In genomic region chr17:2059837-2060658, GRCh38 we compare ENCODE assay signal across 7 cellular contexts. TPM values are rescaled to one million over a fixed set of nuclear protein-coding genes. Genes with fewer than 3 reads are reported as not detected.
DNase-seq lines count a peak whose midpoint lies in the region; ATAC-seq and TF ChIP-seq lines count a peak whose summit lies in the region.

No MANE protein-coding gene starts in this region.

- TF ChIP-seq POLR2A in GM19193 (IDR thresholded peaks at IDR 0.05; ENCODE audit: extremely low read depth, insufficient read depth, insufficient read length) = peak; percentile 23
- no peak for TF ChIP-seq POLR2A in spleen (IDR thresholded peaks at IDR 0.05)

- no peaks in the 10 kb centered on the region for H3K9me3 Mint-ChIP-seq in activated T-helper 1 cell treated with anti-CD3 and anti-CD28 coated beads, Interleukin-12 subunit alpha, Interleukin-12 subunit beta, Interleukin-2, Interleukin-4 antibody, amounts not matched to agents 30 ng/mL and 10 ng/mL and 1 ng/mL, durations not matched to agents 14 hours and 24 hours and 36 hours

- no peaks in the 10 kb centered on the region for H3K9me3 ChIP-seq in right atrium auricular region
- no peaks in the 10 kb centered on the region for H3K9me3 ChIP-seq in spleen

- no peak overlapping the region for H4K5ac ChIP-seq in mesendoderm (ENCODE audit: low read length)

- ATAC-seq in HG02973 (IDR thresholded peaks at IDR 0.05; ENCODE audit: unreplicated experiment) = no peak

- H3K56ac ChIP-seq in mesendoderm (ENCODE audit: low read length) = no peak overlapping the region

- H3K27me3 ChIP-seq in right atrium auricular region = peaks cover 0 to 12% of the 10 kb centered on the region in 2 donors
- H3K27me3 ChIP-seq in spleen (replicated peaks in 1 of 7) = peaks cover 0 to 43% (median 16%) of the 10 kb centered on the region in 7 donors
- H3K27me3 ChIP-seq in mesendoderm (ENCODE audit: insufficient read depth, low read length, poor library complexity) = peaks cover 24% of the 10 kb centered on the region

- peaks cover 24% of the 10 kb centered on the region for H3K36me3 ChIP-seq in right atrium auricular region
- H3K36me3 ChIP-seq in spleen = peaks cover 0 to 79% (median 15%) of the 10 kb centered on the region in 6 donors
- H3K36me3 ChIP-seq in mesendoderm (ENCODE audit: control insufficient read depth, insufficient read depth, low read length) = no peaks in the 10 kb centered on the region

- H3K36me3 Mint-ChIP-seq in activated T-helper 1 cell treated with anti-CD3 and anti-CD28 coated beads, Interleukin-12 subunit alpha, Interleukin-12 subunit beta, Interleukin-2, Interleukin-4 antibody, amounts not matched to agents 30 ng/mL and 10 ng/mL and 1 ng/mL, durations not matched to agents 14 hours and 24 hours and 36 hours (ENCODE audit: low read depth) = peaks cover 43% of the 10 kb centered on the region

- H3K4me2 ChIP-seq in mesendoderm (ENCODE audit: low read length) = no peak overlapping the region

- H3K27ac ChIP-seq in right atrium auricular region (peak overlapping the region; percentile 75 to 85), spleen (peak overlapping the region; percentile 19 to 89 (median 86)), mesendoderm (ENCODE audit: low read depth, low read length) (no peak overlapping the region)

- H3K4me1 ChIP-seq in right atrium auricular region = peaks cover 0 to 93% of the 10 kb centered on the region in 2 donors
- peaks cover 39 to 99% (median 79%) of the 10 kb centered on the region in 6 donors for H3K4me1 ChIP-seq in spleen
- H3K4me1 ChIP-seq in mesendoderm (ENCODE audit: control insufficient read depth, low read depth, low read length) = peaks cover 8% of the 10 kb centered on the region

- H3K4me3 ChIP-seq in right atrium auricular region (peak overlapping the region in 1 of 2 donors; percentile 67), spleen (peak overlapping the region in 2 of 8 donors; percentile 40 to 78), mesendoderm (ENCODE audit: low read length) (no peak overlapping the region)

- no peak overlapping the region for H3K9ac ChIP-seq in mesendoderm (ENCODE audit: low read length)

- H3K4me3 Mint-ChIP-seq in activated T-helper 1 cell treated with anti-CD3 and anti-CD28 coated beads, Interleukin-12 subunit alpha, Interleukin-12 subunit beta, Interleukin-2, Interleukin-4 antibody, amounts not matched to agents 30 ng/mL and 10 ng/mL and 1 ng/mL, durations not matched to agents 14 hours and 24 hours and 36 hours = peak overlapping the region; percentile 81

- peak overlapping the region; percentile 72 for H3K27ac Mint-ChIP-seq in activated T-helper 1 cell treated with anti-CD3 and anti-CD28 coated beads, Interleukin-12 subunit alpha, Interleukin-12 subunit beta, Interleukin-2, Interleukin-4 antibody, amounts not matched to agents 30 ng/mL and 10 ng/mL and 1 ng/mL, durations not matched to agents 14 hours and 24 hours and 36 hours

- intact Hi-C loops in activated T-helper 1 cell treated with anti-CD3 and anti-CD28 coated beads, Interleukin-12 subunit alpha, Interleukin-12 subunit beta, Interleukin-2, Interleukin-4 antibody, amounts not matched to agents 30 ng/mL and 10 ng/mL and 1 ng/mL, durations not matched to agents 14 hours and 24 hours and 36 hours (cut with micrococcal nuclease) = no loop called here
- intact Hi-C loops in spleen (cut with DNase I; ENCODE audit: low total_unique reads) = loop anchor here (10.0 kb wide), 1 partner anchor 225 kb away; no protein-coding TSS in a partner anchor

- DNase-seq in activated T-helper 1 cell treated with anti-CD3 and anti-CD28 coated beads, Interleukin-12 subunit alpha, Interleukin-12 subunit beta, Interleukin-2, Interleukin-4 antibody, amounts not matched to agents 30 ng/mL and 10 ng/mL and 1 ng/mL, durations not matched to agents 14 hours and 24 hours and 36 hours (ENCODE audit: low spot score) = no peak
- no peak for DNase-seq in right atrium auricular region (ENCODE audit: low spot score)
- DNase-seq in spleen = no peak
- DNase-seq in OCI-M2 (lab: John Stamatoyannopoulos, UW; ENCODE audit: unreplicated experiment) = no peak
- no peak for DNase-seq in mesendoderm

- no peaks in the 10 kb centered on the region for H3K79me1 ChIP-seq in mesendoderm (ENCODE audit: low read length)

- no peak overlapping the region for H3K18ac ChIP-seq in mesendoderm (ENCODE audit: low read length)

- H2BK5ac ChIP-seq in mesendoderm (ENCODE audit: low read length) = no peak overlapping the region

- no peak overlapping the region for H2AK5ac ChIP-seq in mesendoderm (ENCODE audit: low read length)

- 71 to 84% (median 77%) methylated on average over 15 to 18 of the region's 18 CpGs for WGBS in spleen, 5 donors
- whole genome bisulfite sequencing in mesendoderm (ENCODE audit: extremely low coverage, insufficient coverage, low lambda C conversion rate) = no CpG with 5 or more reads among the region's 18 CpGs

- TF ChIP-seq CTCF in right atrium auricular region (IDR thresholded peaks at IDR 0.05) (no peak), spleen (IDR thresholded peaks at IDR 0.05 in 8 of 11, conservative IDR thresholded peaks at IDR 0.05 in 3 of 11) (no peak)

- H2BK120ac ChIP-seq in mesendoderm (ENCODE audit: low read depth, low read length) = no peak overlapping the region

- no peak overlapping the region for H3K4ac ChIP-seq in mesendoderm (ENCODE audit: low read depth, low read length)

- H3K27me3 Mint-ChIP-seq in activated T-helper 1 cell treated with anti-CD3 and anti-CD28 coated beads, Interleukin-12 subunit alpha, Interleukin-12 subunit beta, Interleukin-2, Interleukin-4 antibody, amounts not matched to agents 30 ng/mL and 10 ng/mL and 1 ng/mL, durations not matched to agents 14 hours and 24 hours and 36 hours (ENCODE audit: insufficient read depth) = no peaks in the 10 kb centered on the region

- H2BK15ac ChIP-seq in mesendoderm (replicated peaks; ENCODE audit: low read depth) = no peak overlapping the region

- peaks cover 49% of the 10 kb centered on the region for H3K4me1 Mint-ChIP-seq in activated T-helper 1 cell treated with anti-CD3 and anti-CD28 coated beads, Interleukin-12 subunit alpha, Interleukin-12 subunit beta, Interleukin-2, Interleukin-4 antibody, amounts not matched to agents 30 ng/mL and 10 ng/mL and 1 ng/mL, durations not matched to agents 14 hours and 24 hours and 36 hours (ENCODE audit: low read depth)

- H3K23ac ChIP-seq in mesendoderm (ENCODE audit: low read length) = no peak overlapping the region

- H3K79me2 ChIP-seq in mesendoderm (ENCODE audit: control insufficient read depth, insufficient read depth, low read length) = no peaks in the 10 kb centered on the region

- H4K8ac ChIP-seq in mesendoderm (ENCODE audit: low read depth, low read length) = no peak overlapping the region

RNA-seq across cellular contexts. Expression of gene HIC1, which starts 5.1 kb away (rescaled TPM):
- 45.6 and 47.0 TPM in 2 replicates for total RNA-seq in activated T-helper 1 cell treated with anti-CD3 and anti-CD28 coated beads, Interleukin-12 subunit alpha, Interleukin-12 subunit beta, Interleukin-2, Interleukin-4 antibody, amounts not matched to agents 30 ng/mL and 10 ng/mL and 1 ng/mL, durations not matched to agents 14 hours and 24 hours and 36 hours
- total RNA-seq in right atrium auricular region = 10 to 100 TPM; 15.5 to 18.0 TPM
- 10 to 100 TPM in 6 of 7 donors, 1 to 10 TPM in 1; 7.0 to 59.6 (median 23.3) TPM for total RNA-seq in spleen
- 1 to 10 TPM; 1.3 to 4.7 (median 2.6) TPM for polyA plus RNA-seq in spleen
- polyA plus RNA-seq in mesendoderm (2013, experiment 1 of 2) = 0.10 TPM
- polyA plus RNA-seq in mesendoderm (2013, experiment 2 of 2) = 0.10 TPM

RNA-seq across cellular contexts. Expression of gene OVCA2, which starts 18.2 kb away (rescaled TPM):
- total RNA-seq in activated T-helper 1 cell treated with anti-CD3 and anti-CD28 coated beads, Interleukin-12 subunit alpha, Interleukin-12 subunit beta, Interleukin-2, Interleukin-4 antibody, amounts not matched to agents 30 ng/mL and 10 ng/mL and 1 ng/mL, durations not matched to agents 14 hours and 24 hours and 36 hours = 43.9 and 44.0 TPM in 2 replicates
- total RNA-seq in right atrium auricular region (10 to 100 TPM; 29.6 to 31.7 TPM), spleen (10 to 100 TPM; 20.9 to 51.3 (median 28.9) TPM)
- polyA plus RNA-seq in spleen = 10 to 100 TPM; 52.9 to 68.8 (median 66.4) TPM
- polyA plus RNA-seq in mesendoderm (2013, experiment 1 of 2) = 43.4 TPM
- polyA plus RNA-seq in mesendoderm (2013, experiment 2 of 2) = 43.4 TPM

RNA-seq across cellular contexts. Expression of gene DPH1, which starts 30.1 kb away (rescaled TPM):
- total RNA-seq in activated T-helper 1 cell treated with anti-CD3 and anti-CD28 coated beads, Interleukin-12 subunit alpha, Interleukin-12 subunit beta, Interleukin-2, Interleukin-4 antibody, amounts not matched to agents 30 ng/mL and 10 ng/mL and 1 ng/mL, durations not matched to agents 14 hours and 24 hours and 36 hours = 49.4 and 61.3 TPM in 2 replicates
- total RNA-seq in right atrium auricular region (10 to 100 TPM; 17.2 to 21.6 TPM), spleen (10 to 100 TPM; 38.3 to 58.5 (median 43.5) TPM)
- 10 to 100 TPM; 20.6 to 37.9 (median 20.9) TPM for polyA plus RNA-seq in spleen
- 20.0 TPM for polyA plus RNA-seq in mesendoderm (2013, experiment 1 of 2)
- polyA plus RNA-seq in mesendoderm (2013, experiment 2 of 2) = 19.3 TPM

RNA-seq across cellular contexts. Expression of gene RTN4RL1, which starts 34.9 kb away (rescaled TPM):
- total RNA-seq in activated T-helper 1 cell treated with anti-CD3 and anti-CD28 coated beads, Interleukin-12 subunit alpha, Interleukin-12 subunit beta, Interleukin-2, Interleukin-4 antibody, amounts not matched to agents 30 ng/mL and 10 ng/mL and 1 ng/mL, durations not matched to agents 14 hours and 24 hours and 36 hours = 1.0 TPM in 2 replicates
- 1 to 10 TPM; 1.8 to 5.0 TPM for total RNA-seq in right atrium auricular region
- total RNA-seq in spleen = 1 to 10 TPM in 5 of 7 donors, under 1 TPM in 2; 0.67 to 4.5 (median 2.1) TPM
- under 1 TPM; 0.09 to 0.67 (median 0.26) TPM for polyA plus RNA-seq in spleen
- polyA plus RNA-seq in mesendoderm (2013, experiment 1 of 2) = 0.20 TPM
- polyA plus RNA-seq in mesendoderm (2013, experiment 2 of 2) = 0.14 TPM
